ENCODE assay signal across 9 cellular contexts in the genomic region with DNA sequence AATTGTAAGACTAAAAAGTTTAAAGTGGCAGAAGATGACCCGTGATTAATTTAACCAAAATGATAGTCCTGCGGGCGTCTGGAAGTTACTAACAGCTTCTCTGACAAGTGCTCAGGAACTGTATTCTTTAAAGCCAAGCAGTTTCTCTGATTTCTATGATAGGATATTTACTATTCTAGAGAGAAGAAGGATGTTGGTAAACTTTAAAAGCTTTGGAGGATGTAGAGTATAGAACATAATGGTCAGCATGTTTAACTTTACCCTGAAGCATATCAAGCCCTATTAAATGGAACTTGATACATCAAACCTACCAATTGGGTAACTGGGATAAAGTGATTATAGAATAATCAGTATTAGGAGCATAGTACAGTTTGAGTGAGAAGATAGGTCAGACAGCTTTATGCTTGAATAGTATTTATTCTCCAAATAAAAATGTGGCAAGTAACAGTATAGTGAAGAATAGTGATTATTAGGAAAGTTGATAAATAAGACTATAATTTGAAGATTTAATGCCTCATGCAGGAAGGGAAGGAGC. TPM values are rescaled to one million over a fixed set of nuclear protein-coding genes. Genes with fewer than 3 reads are reported as not detected.
DNase-seq lines count a peak whose midpoint lies in the region; ATAC-seq, FAIRE-seq and TF ChIP-seq lines count a peak whose summit lies in the region.
"Had no signal": no experiment of that assay in that cellular context is flagged by ENCODE, and none has a peak within 500 bp of the region (broad histone marks: within the 10 kb centered on the region; RNA-seq: fewer than 3 reads in every experiment).

No MANE protein-coding gene starts in this region.

- H3K9me3 ChIP-seq in H1 (ENCODE audit: insufficient read depth in 2 of 2, low read depth in 1 of 2, low read length in 1 of 2) (no peaks in the 10 kb centered on the region), pancreas (no peaks in the 10 kb centered on the region)

- no peak overlapping the region for H2BK120ac ChIP-seq in H1 (replicated peaks; ENCODE audit: low read depth, low read length)

- no peak for FAIRE-seq in H1 (lab: Jason Lieb, UNC)
- FAIRE-seq in pancreas (lab: Jason Lieb, UNC) = no peak
- FAIRE-seq: TTC549 had no signal

- H2BK5ac ChIP-seq in H1 (ENCODE audit: low read depth, low read length) = no peak overlapping the region

- H3K4me2 ChIP-seq in H1 (ENCODE audit: insufficient read depth in 1 of 2, low read depth in 2 of 2, low read length in 2 of 2) = peak overlapping the region; percentile 82 to 89; a peak in 3 of 4 replicates

- H4K8ac ChIP-seq in H1 (ENCODE audit: extremely low read depth, insufficient read depth, low read length) = no peak overlapping the region

- TF ChIP-seq EP300 in H1 (IDR thresholded peaks at IDR 0.05; ENCODE audit: borderline replicate concordance in 1 of 2, low read depth in 2 of 2, low read length in 2 of 2) = no peak

- H3K27ac ChIP-seq in H1 (ENCODE audit: low read depth, low read length) = no peak overlapping the region
- peak overlapping the region in 3 of 4 donors; percentile 90 to 96 (median 96) for H3K27ac ChIP-seq in pancreas

- POLR2A ChIA-PET in H1 (lab: Charles Lee; ENCODE audit: partially characterized antibody) = interaction anchor here (1.1 kb wide), 1 partner anchor 11 kb away, joined by 3 read pairs; no protein-coding TSS in a partner anchor

- intact Hi-C loops in pancreas (cut with DNase I) = no loop called here

- peaks cover 17% of the 10 kb centered on the region for H3K23me2 ChIP-seq in H1 (ENCODE audit: low read depth, low read length)

- TF ChIP-seq CTCF in H1 (IDR thresholded peaks at IDR 0.05; ENCODE audit: control extremely low read depth in 1 of 3, insufficient read depth in 1 of 3, low read depth in 1 of 3, low read length in 3 of 3) (no peak), pancreas (IDR thresholded peaks at IDR 0.05) (no peak)

- TF ChIP-seq RAD21 in H1 (IDR thresholded peaks at IDR 0.05 in 1 of 2, conservative IDR thresholded peaks at IDR 0.05 in 1 of 2; ENCODE audit: low read depth in 2 of 2, low read length in 2 of 2) = no peak

- H3K27me3 ChIP-seq in H1 (replicated peaks in 1 of 4; ENCODE audit: control insufficient read depth in 3 of 4, extremely low read depth in 1 of 4, insufficient read depth in 3 of 4, low read length in 3 of 4) (no peaks in the 10 kb centered on the region; a peak in 1 of 7 replicates), pancreas (no peaks in the 10 kb centered on the region)

- H3K23ac ChIP-seq in H1 (ENCODE audit: insufficient read length) = no peak overlapping the region

- H3K79me2 ChIP-seq in H1 (ENCODE audit: control insufficient read depth in 1 of 2, insufficient read depth in 2 of 2, low read length in 2 of 2) = peaks cover 0 to 43% of the 10 kb centered on the region in 2 experiments; a peak in 2 of 4 replicates

- H3K9ac ChIP-seq in H1 (replicated peaks in 1 of 4; ENCODE audit: extremely low read depth in 1 of 4, low read depth in 3 of 4, low read length in 3 of 4) = no peak overlapping the region

- no peak overlapping the region for H2AK5ac ChIP-seq in H1 (ENCODE audit: low read depth, low read length)

- peak; percentile 6 for DNase-seq in EH (ENCODE audit: low read depth)
- DNase-seq in NCI-H82 treated with DMSO at 0.1 percent for 48 hours (lab: John Stamatoyannopoulos, UW; ENCODE audit: unreplicated experiment) = peak; percentile 10
- DNase-seq in H1 (ENCODE audit: low read depth in 1 of 2, low spot score in 2 of 2) = no peak
- no peak for DNase-seq in pancreas
- no peak for DNase-seq in UCSD-AML1 (lab: John Stamatoyannopoulos, UW; ENCODE audit: unreplicated experiment)
- no peak for DNase-seq in activated effector memory CD4-positive, alpha-beta T cell treated with anti-CD3 and anti-CD28 coated beads, Interleukin-2, amount 50 U/mL, for 16 hours
- no peak for DNase-seq in foreskin melanocyte

- 62% methylated on average over 3 of the region's 3 CpGs; no CpG with 5 or more reads in 1 of the 2 experiments for WGBS in H1 (ENCODE audit: extremely low coverage in 1 of 2, insufficient coverage in 1 of 2, insufficient read length in 1 of 2, insufficient replicate concordance in 2 of 2, low coverage in 1 of 2, low lambda C conversion rate in 2 of 2, missing lambda C conversion rate in 1 of 2), 2 experiments
- 1 to 2% methylated on average over 3 of the region's 3 CpGs for WGBS in pancreas, 2 donors

- no peak for TF ChIP-seq POLR2A in H1 (IDR thresholded peaks at IDR 0.05; ENCODE audit: control extremely low read depth in 1 of 2, low read depth in 2 of 2, low read length in 2 of 2)

- H3K14ac ChIP-seq in H1 (ENCODE audit: insufficient read length) = no peak overlapping the region

- H3K4me3 ChIP-seq in H1 (ENCODE audit: extremely low read depth in 1 of 4, insufficient read depth in 2 of 4, low read depth in 3 of 4, low read length in 4 of 4) (peak overlapping the region in 1 of 4 experiments; percentile 88; a peak in 2 of 8 replicates), pancreas (peak overlapping the region in 3 of 4 donors; percentile 84 to 91 (median 86))

- ATAC-seq in pancreas (no peak), HG02840 (IDR thresholded peaks at IDR 0.05; ENCODE audit: low FRiP score, unreplicated experiment) (no peak)

- H3K36me3 ChIP-seq in H1 (ENCODE audit: control insufficient read depth in 2 of 4, insufficient read depth in 4 of 4, low read length in 3 of 4) (no peaks in the 10 kb centered on the region), pancreas (no peaks in the 10 kb centered on the region)

- H4K5ac ChIP-seq in H1 (ENCODE audit: insufficient read length, low read depth, low read length) = no peak overlapping the region

- no peak overlapping the region for H2BK15ac ChIP-seq in H1 (ENCODE audit: low read length)

- no peak overlapping the region for H3K4ac ChIP-seq in H1 (replicated peaks; ENCODE audit: insufficient read length, low read depth, low read length)

- no peak overlapping the region for H2BK20ac ChIP-seq in H1 (ENCODE audit: low read length)

- no peak overlapping the region for H3K56ac ChIP-seq in H1 (replicated peaks; ENCODE audit: insufficient read length, low read depth, low read length)

- no peak overlapping the region for H2AFZ ChIP-seq in H1 (ENCODE audit: low read length)

- peaks cover 2 to 5% of the 10 kb centered on the region in 2 experiments for H4K20me1 ChIP-seq in H1 (replicated peaks in 1 of 2; ENCODE audit: control insufficient read depth in 1 of 2, insufficient read depth in 2 of 2, low read length in 2 of 2)

- no peaks in the 10 kb centered on the region for H3K79me1 ChIP-seq in H1 (ENCODE audit: low read depth, low read length)

- H3K4me1 ChIP-seq in H1 (replicated peaks in 1 of 4; ENCODE audit: control insufficient read depth in 3 of 4, insufficient read depth in 4 of 4, low read length in 3 of 4) = peaks cover 2 to 14% (median 10%) of the 10 kb centered on the region in 4 experiments
- H3K4me1 ChIP-seq in pancreas = peaks cover 12 to 41% (median 38%) of the 10 kb centered on the region in 3 donors

- CTCF ChIA-PET in H1 (lab: Charles Lee; ENCODE audit: partially characterized antibody) = no interaction called here

- no peak overlapping the region for H3K18ac ChIP-seq in H1 (ENCODE audit: extremely low read depth, low read length)

- H4K91ac ChIP-seq in H1 (replicated peaks; ENCODE audit: insufficient read length, low read length) = no peak overlapping the region

- H2BK12ac ChIP-seq in H1 (ENCODE audit: low read depth, low read length) = no peak overlapping the region

TF ChIP-seq in H1, 55 proteins besides CTCF, POLR2A, EP300 and RAD21 (continues in another document):
- no peak for TF ChIP-seq SP4 (IDR thresholded peaks at IDR 0.05; ENCODE audit: low read length)
- no peak for TF ChIP-seq TAF1 (IDR thresholded peaks at IDR 0.05; ENCODE audit: low read depth, low read length)
- no peak for TF ChIP-seq SP1 (IDR thresholded peaks at IDR 0.05; ENCODE audit: low read depth, low read length)

RNA-seq across cellular contexts. Expression of gene STIM2, which starts 1.8 kb away (rescaled TPM):
- total RNA-seq in H1 (2021; fragmentation: NEBNext Ultra II Directional; extraction: Animal tissue kit (Norgen Biotek cat#: 25700)) = 20.1 and 22.9 TPM in 2 replicates
- polyA plus RNA-seq in H1 (2011; rRNA removed) (23.0 and 24.3 TPM in 2 replicates), pancreas (10 to 100 TPM in 1 of 2 donors, 1 to 10 TPM in 1; 9.9 to 17.2 TPM)
- 17.4 TPM for polyA plus RNA-seq in H1 (2011; cell fraction: cytosol; rRNA removed)
- polyA plus RNA-seq in H1 (2011; cell fraction: nucleus; rRNA removed) = 37.3 TPM
- 11.1 to 19.0 TPM (median 14.0 TPM) in 4 replicates for polyA plus RNA-seq in H1 (2012, experiment 1 of 2)
- 7.1 TPM for polyA plus RNA-seq in H1 (2012, experiment 2 of 2)
- 40.1 TPM for polyA plus RNA-seq in H1 (2013, experiment 1 of 2)
- 40.7 TPM for polyA plus RNA-seq in H1 (2013, experiment 2 of 2)
- polyA minus RNA-seq in H1 (2011; rRNA and poly(A)+ RNA removed) = 21.0 and 22.3 TPM in 2 replicates
- polyA minus RNA-seq in H1 (2011; cell fraction: cytosol; rRNA and poly(A)+ RNA removed) = 14.5 TPM
- polyA minus RNA-seq in H1 (2011; cell fraction: nucleus; rRNA and poly(A)+ RNA removed) = 31.1 TPM
- total RNA-seq in pancreas = 10 to 100 TPM in 5 of 6 donors, 1 to 10 TPM in 1; 7.6 to 18.7 (median 12.6) TPM

Comparison
In these comparisons a context has a peak if more than half of its experiments do, and no peak if none do; other contexts are left out.
1. DNase-seq: peak in EH (single experiment) and NCI-H82 treated with DMSO at 0.1 percent for 48 hours (single experiment); none in H1 (0 of 2), pancreas (0 of 6), UCSD-AML1 (single experiment), activated effector memory CD4-positive, alpha-beta T cell treated with anti-CD3 and anti-CD28 coated beads, Interleukin-2, amount 50 U/mL, for 16 hours (single experiment) and foreskin melanocyte (single experiment).